In genomic region chr2:112311932-112312331, GRCh38 we compare ENCODE assay signal across 34 cellular contexts.
"Had no signal": no experiment of that assay in that cellular context is flagged by ENCODE, and none has a peak within 500 bp of the region (broad histone marks: within the 10 kb centered on the region; RNA-seq: fewer than 3 reads in every experiment).

No MANE protein-coding gene starts in this region.

- H3K27me3 Mint-ChIP-seq: activated B cell treated with CpG ODN at 0.5 μM for 24 hours; activated CD8-positive, alpha-beta T cell treated with anti-CD3 and anti-CD28 coated beads for 36 hours; activated naive CD8-positive, alpha-beta T cell treated with anti-CD3 and anti-CD28 coated beads, Interleukin-2, amount 10 ng/mL, durations not matched to agents 7 days and 5 days; activated T-helper 17 cell treated with anti-CD3 and anti-CD28 coated beads, Interleukin-2, amount 50 U/mL, for 72 hours; brain; dendritic cell treated with granulocyte-macrophage colony-stimulating factor and Interleukin-4, amounts not matched to agents 40 ng/mL and 50 ng/mL, for 4 days; T-cell had no signal

- H3K27me3 ChIP-seq: ascending aorta, breast epithelium, cardiac muscle cell, colonic mucosa, dorsolateral prefrontal cortex had no signal

- H3K4me3 Mint-ChIP-seq: activated B cell treated with CpG ODN at 0.5 μM for 24 hours; activated CD8-positive, alpha-beta T cell treated with anti-CD3 and anti-CD28 coated beads for 36 hours; activated naive CD4-positive, alpha-beta T cell treated with anti-CD3 and anti-CD28 coated beads for 36 hours; activated naive CD8-positive, alpha-beta T cell treated with anti-CD3 and anti-CD28 coated beads, Interleukin-2, amount 10 ng/mL, durations not matched to agents 7 days and 5 days; activated T-cell treated with anti-CD3 and anti-CD28 coated beads, Interleukin-2, amount 50 U/mL, for 4 hours; activated T-helper 17 cell treated with anti-CD3 and anti-CD28 coated beads, Interleukin-2, amount 50 U/mL, for 72 hours; brain; dendritic cell treated with granulocyte-macrophage colony-stimulating factor and Interleukin-4, amounts not matched to agents 40 ng/mL and 50 ng/mL, for 4 days; endodermal cell; T-cell; T-helper 1 cell treated with Interleukin-12 subunit alpha and Interleukin-12 subunit beta and Interleukin-4 antibody, amounts not matched to agents 30 μg/mL and 1 μg/mL, for 36 hours; T-helper 2 cell treated with Interferon-gamma antibody and Interleukin-4, amounts not matched to agents 5 μg/mL and 100 μg/mL, for 36 hours had no signal

- H3K36me3 ChIP-seq: breast epithelium, colonic mucosa, WERI-Rb-1 had no signal

- ATAC-seq: activated CD4-positive, CD25-positive, alpha-beta regulatory T cell treated with anti-CD3 and anti-CD28 coated beads, Interleukin-2, amount 50 U/mL, for 24 hours; activated CD8-positive, alpha-beta T cell treated with anti-CD3 and anti-CD28 coated beads for 36 hours; activated naive CD4-positive, alpha-beta T cell treated with anti-CD3 and anti-CD28 coated beads, Interleukin-2, amount 50 U/mL, for 72 hours; activated T-cell treated with anti-CD3 and anti-CD28 coated beads, Interleukin-2, amount 50 U/mL, for 4 hours; activated T-helper 17 cell treated with anti-CD3 and anti-CD28 coated beads, Interleukin-2, amount 50 U/mL, for 72 hours; esophagus mucosa; T-cell had no signal

- FAIRE-seq: frontal cortex had no signal

- H3K27ac Mint-ChIP-seq: activated B cell treated with CpG ODN at 0.5 μM for 24 hours; activated CD8-positive, alpha-beta T cell treated with anti-CD3 and anti-CD28 coated beads for 36 hours; activated naive CD4-positive, alpha-beta T cell treated with anti-CD3 and anti-CD28 coated beads for 36 hours; activated naive CD4-positive, alpha-beta T cell treated with anti-CD3 and anti-CD28 coated beads, Interleukin-2, amount 50 U/mL, for 72 hours; activated naive CD8-positive, alpha-beta T cell treated with anti-CD3 and anti-CD28 coated beads, Interleukin-2, amount 10 ng/mL, durations not matched to agents 7 days and 5 days; activated T-helper 17 cell treated with anti-CD3 and anti-CD28 coated beads, Interleukin-2, amount 50 U/mL, for 72 hours; brain; dendritic cell treated with granulocyte-macrophage colony-stimulating factor and Interleukin-4, amounts not matched to agents 40 ng/mL and 50 ng/mL, for 4 days; endodermal cell; T-cell; T-helper 1 cell treated with Interleukin-12 subunit alpha and Interleukin-12 subunit beta and Interleukin-4 antibody, amounts not matched to agents 30 μg/mL and 1 μg/mL, for 36 hours; T-helper 2 cell treated with Interferon-gamma antibody and Interleukin-4, amounts not matched to agents 5 μg/mL and 100 μg/mL, for 36 hours had no signal

- H3K27ac ChIP-seq: ascending aorta, breast epithelium, cardiac muscle cell, colonic mucosa, dorsolateral prefrontal cortex, WERI-Rb-1 had no signal

- H3K36me3 Mint-ChIP-seq: activated naive CD4-positive, alpha-beta T cell treated with anti-CD3 and anti-CD28 coated beads, Interleukin-2, amount 50 U/mL, for 72 hours had no signal

- H3K4me1 Mint-ChIP-seq: activated B cell treated with CpG ODN at 0.5 μM for 24 hours; activated naive CD8-positive, alpha-beta T cell treated with anti-CD3 and anti-CD28 coated beads, Interleukin-2, amount 10 ng/mL, durations not matched to agents 7 days and 5 days; activated T-helper 17 cell treated with anti-CD3 and anti-CD28 coated beads, Interleukin-2, amount 50 U/mL, for 72 hours; endodermal cell; T-cell had no signal

- DNase-seq: activated B cell treated with CpG ODN at 0.5 μM for 24 hours; activated CD4-positive, alpha-beta T cell treated with anti-CD3 and anti-CD28 coated beads for 48 hours; activated CD4-positive, alpha-beta T cell treated with anti-CD3 and anti-CD28 coated beads, Interleukin-2, amount 50 U/mL, for 1 hour; activated CD4-positive, alpha-beta T cell treated with anti-CD3 and anti-CD28 coated beads, Interleukin-2, amount 50 U/mL, for 48 hours; activated CD8-positive, alpha-beta memory T cell treated with anti-CD3 and anti-CD28 coated beads for 24 hours; activated CD8-positive, alpha-beta T cell treated with anti-CD3 and anti-CD28 coated beads for 36 hours; activated effector memory CD4-positive, alpha-beta T cell treated with Interleukin-2 at 50 U/mL for 16 hours; activated gamma-delta T cell treated with Interleukin-2 at 50 U/mL for 16 hours; activated naive CD4-positive, alpha-beta T cell treated with anti-CD3 and anti-CD28 coated beads for 36 hours; activated naive CD8-positive, alpha-beta T cell treated with anti-CD3 and anti-CD28 coated beads, Interleukin-2, amount 10 ng/mL, durations not matched to agents 7 days and 5 days; activated T-cell treated with anti-CD3 and anti-CD28 coated beads, Interleukin-2, amount 50 U/mL, for 4 hours; central memory CD4-positive, alpha-beta T cell; cerebellar nuclear complex; colonic mucosa; dorsolateral prefrontal cortex; effector memory CD4-positive, alpha-beta T cell; endodermal cell; foreskin fibroblast; head of caudate nucleus; T-cell; T1000; WERI-Rb-1 had no signal

- H3K4me1 ChIP-seq: ascending aorta, breast epithelium, colonic mucosa had no signal

- H3K9me3 ChIP-seq: ascending aorta, breast epithelium, colonic mucosa had no signal

- H3K4me3 ChIP-seq: ascending aorta, breast epithelium, cardiac muscle cell, colonic mucosa, dorsolateral prefrontal cortex had no signal

- H3K9me3 Mint-ChIP-seq: activated B cell treated with CpG ODN at 0.5 μM for 24 hours; activated CD8-positive, alpha-beta T cell treated with anti-CD3 and anti-CD28 coated beads for 36 hours; activated naive CD4-positive, alpha-beta T cell treated with anti-CD3 and anti-CD28 coated beads for 36 hours; activated naive CD4-positive, alpha-beta T cell treated with anti-CD3 and anti-CD28 coated beads, Interleukin-2, amount 50 U/mL, for 72 hours; activated naive CD8-positive, alpha-beta T cell treated with anti-CD3 and anti-CD28 coated beads, Interleukin-2, amount 10 ng/mL, durations not matched to agents 7 days and 5 days; activated T-cell treated with anti-CD3 and anti-CD28 coated beads, Interleukin-2, amount 50 U/mL, for 4 hours; activated T-helper 17 cell treated with anti-CD3 and anti-CD28 coated beads, Interleukin-2, amount 50 U/mL, for 72 hours; brain; dendritic cell treated with granulocyte-macrophage colony-stimulating factor and Interleukin-4, amounts not matched to agents 40 ng/mL and 50 ng/mL, for 4 days; endodermal cell; T-cell; T-helper 1 cell treated with Interleukin-12 subunit alpha and Interleukin-12 subunit beta and Interleukin-4 antibody, amounts not matched to agents 30 μg/mL and 1 μg/mL, for 36 hours; T-helper 2 cell treated with Interferon-gamma antibody and Interleukin-4, amounts not matched to agents 5 μg/mL and 100 μg/mL, for 36 hours had no signal
